9 cellular contexts compared by ENCODE assay signal in genomic region chr14:90087433-90087832, GRCh38. TPM values are rescaled to one million over a fixed set of nuclear protein-coding genes. Genes with fewer than 3 reads are reported as not detected.
DNase-seq lines count a peak whose midpoint lies in the region; ATAC-seq and TF ChIP-seq lines count a peak whose summit lies in the region.
"Had no signal": no experiment of that assay in that cellular context is flagged by ENCODE, and none has a peak within 500 bp of the region (broad histone marks: within the 10 kb centered on the region; RNA-seq: fewer than 3 reads in every experiment).

No MANE protein-coding gene starts in this region.

- POLR2A ChIA-PET in WTC11 (lab: Charles Lee): no interaction called here

- DNase-seq in NK-92 treated with Interleukin-12 subunit alpha and Interleukin-12 subunit beta, amount 100 ng/mL, for 24 hours (lab: John Stamatoyannopoulos, UW): peak; percentile 58
- DNase-seq in NK-92 (lab: John Stamatoyannopoulos, UW; ENCODE audit: unreplicated experiment) (no peak), WTC11 (ENCODE audit: low spot score) (no peak), hippocampal formation (lab: John Stamatoyannopoulos, UW) (peak; percentile 28 to 65), upper lobe of right lung (no peak), WERI-Rb-1 (no peak), NCI-H146 treated with DMSO at 0.1 percent for 48 hours (lab: John Stamatoyannopoulos, UW; ENCODE audit: unreplicated experiment) (no peak)
- DNase-seq: erythroblast had no signal

- peaks cover 7% of the 10 kb centered on the region for H3K36me3 Mint-ChIP-seq in WTC11

- no peak for TF ChIP-seq CTCF in WTC11 (IDR thresholded peaks at IDR 0.05)
- no peak for TF ChIP-seq CTCF in upper lobe of right lung (IDR thresholded peaks at IDR 0.05)
- no peak for TF ChIP-seq CTCF in WERI-Rb-1 (IDR thresholded peaks at IDR 0.05; ENCODE audit: low read depth, low read length)

- no peaks in the 10 kb centered on the region for H3K4me1 ChIP-seq in upper lobe of right lung

- no peak overlapping the region for H3K27ac Mint-ChIP-seq in WTC11

- no peak overlapping the region for H3K4me3 Mint-ChIP-seq in WTC11

- CTCF ChIA-PET in WTC11 (lab: Charles Lee): no interaction called here

- H3K4me1 Mint-ChIP-seq in WTC11: peaks cover 12% of the 10 kb centered on the region

- no peak overlapping the region for H3K4me3 ChIP-seq in upper lobe of right lung
- H3K4me3 ChIP-seq in WERI-Rb-1 (ENCODE audit: low read depth, low read length): no peak overlapping the region

- ATAC-seq in WTC11 (no peak), upper lobe of right lung (peak; percentile 92), HG02610 (IDR thresholded peaks at IDR 0.05; ENCODE audit: unreplicated experiment) (no peak)

- H3K27me3 Mint-ChIP-seq in WTC11 (ENCODE audit: low read depth): peaks cover 8% of the 10 kb centered on the region

- H3K9me3 ChIP-seq in upper lobe of right lung: no peaks in the 10 kb centered on the region
- no peaks in the 10 kb centered on the region for H3K9me3 ChIP-seq in WERI-Rb-1 (ENCODE audit: severe bottlenecking)

- H3K27me3 ChIP-seq in upper lobe of right lung (peaks cover 10% of the 10 kb centered on the region), WERI-Rb-1 (ENCODE audit: insufficient read depth, low read depth, severe bottlenecking) (no peaks in the 10 kb centered on the region)

- H3K9me3 Mint-ChIP-seq in WTC11: peaks cover 16% of the 10 kb centered on the region

- intact Hi-C loops in upper lobe of right lung (cut with DNase I): no loop called here

- no peaks in the 10 kb centered on the region for H3K36me3 ChIP-seq in upper lobe of right lung
- H3K36me3 ChIP-seq in WERI-Rb-1: no peaks in the 10 kb centered on the region

- no peak overlapping the region for H3K27ac ChIP-seq in upper lobe of right lung
- no peak overlapping the region for H3K27ac ChIP-seq in WERI-Rb-1

TF ChIP-seq in WTC11, 78 proteins besides CTCF, POLR2A, EP300 and RAD21:
- no peak for TF ChIP-seq ZNF317 (CRISPR knock-in tag; IDR thresholded peaks at IDR 0.05; ENCODE audit: borderline replicate concordance, low read depth)
- peak; percentile 74 for TF ChIP-seq GABPB1 (CRISPR knock-in tag; IDR thresholded peaks at IDR 0.05)

RNA-seq across cellular contexts. Expression of gene KCNK13, which starts 25.6 kb away (rescaled TPM):
- total RNA-seq in WTC11 (2021): 0.14 to 0.27 TPM (median 0.17 TPM) in 3 replicates
- total RNA-seq in upper lobe of right lung: 0.81 TPM

Comparison
In these comparisons a context has a peak if more than half of its experiments do, and no peak if none do; other contexts are left out.
1. DNase-seq: peak in NK-92 treated with Interleukin-12 subunit alpha and Interleukin-12 subunit beta, amount 100 ng/mL, for 24 hours (single experiment) and hippocampal formation (2 of 2); none in NK-92 (single experiment), WTC11 (single experiment), upper lobe of right lung (single experiment), WERI-Rb-1 (single experiment) and NCI-H146 treated with DMSO at 0.1 percent for 48 hours (single experiment).